ENCODE assay signal across 14 cellular contexts in genomic region chr6:52392944-52393343, GRCh38. TPM values are rescaled to one million over a fixed set of nuclear protein-coding genes. Genes with fewer than 3 reads are reported as not detected.
DNase-seq lines count a peak whose midpoint lies in the region; ATAC-seq and TF ChIP-seq lines count a peak whose summit lies in the region.
"Had no signal": no experiment of that assay in that cellular context is flagged by ENCODE, and none has a peak within 500 bp of the region (broad histone marks: within the 10 kb centered on the region; RNA-seq: fewer than 3 reads in every experiment).

No MANE protein-coding gene starts in this region.

- H2BK120ac ChIP-seq in mesenchymal stem cell (ENCODE audit: low read depth, low read length) (no peak overlapping the region), neuronal stem cell (ENCODE audit: low read depth, low read length) (no peak overlapping the region)

- no peaks in the 10 kb centered on the region for H4K20me1 ChIP-seq in mammary epithelial cell (ENCODE audit: insufficient read depth, low read length)

- POLR2A ChIA-PET in CD8-positive, alpha-beta memory T cell (lab: Charles Lee) = interaction anchor here (1.0 to 1.2 kb wide), 2 partner anchors 9 to 31 kb away, joined by 8 to 10 read pairs; partner anchors contain the start of gene PAQR8

- H3K36me3 Mint-ChIP-seq in CD8-positive, alpha-beta memory T cell = peaks cover 0 to 3% (median 0%) of the 10 kb centered on the region in 3 donors

- H2BK5ac ChIP-seq in mesenchymal stem cell (ENCODE audit: low read depth, low read length, poor library complexity, severe bottlenecking) (no peak overlapping the region), neuronal stem cell (ENCODE audit: low read length) (no peak overlapping the region)

- H3K14ac ChIP-seq in mesenchymal stem cell (ENCODE audit: low read length in 2 of 2) (no peak overlapping the region), neuronal stem cell (ENCODE audit: low read length) (no peak overlapping the region)

- no peaks in the 10 kb centered on the region for H3K9me3 Mint-ChIP-seq in CD8-positive, alpha-beta memory T cell
- H3K9me3 Mint-ChIP-seq: activated T-helper 2 cell treated with anti-CD3 and anti-CD28 coated beads, Interferon-gamma antibody, Interleukin-2, Interleukin-4, amounts not matched to agents 10 μg/mL and 5 μg/mL and 100 μg/mL, durations not matched to agents 14 hours and 24 hours and 36 hours; neural progenitor cell had no signal

- H3K79me1 ChIP-seq in mesenchymal stem cell (replicated peaks; ENCODE audit: low read length, poor library complexity, severe bottlenecking) (peaks cover 10% of the 10 kb centered on the region), neuronal stem cell (ENCODE audit: low read depth, low read length) (peaks cover 1% of the 10 kb centered on the region)

- H3K4me1 Mint-ChIP-seq in CD8-positive, alpha-beta memory T cell = peaks cover 87 to 96% (median 93%) of the 10 kb centered on the region in 3 donors

- peak overlapping the region in 3 of 7 donors; percentile 18 to 51 (median 42) for H3K4me3 Mint-ChIP-seq in CD8-positive, alpha-beta memory T cell
- H3K4me3 Mint-ChIP-seq: neural progenitor cell had no signal

- H3K27ac Mint-ChIP-seq in CD8-positive, alpha-beta memory T cell = peak overlapping the region; percentile 6 to 98 (median 92)
- H3K27ac Mint-ChIP-seq: neural progenitor cell had no signal

- H3K36me3 ChIP-seq in CD8-positive, alpha-beta memory T cell (ENCODE audit: insufficient read depth, low read length) = no peaks in the 10 kb centered on the region
- H3K36me3 ChIP-seq in mammary epithelial cell (ENCODE audit: insufficient read depth, low read length) = no peaks in the 10 kb centered on the region
- H3K36me3 ChIP-seq in mesenchymal stem cell (ENCODE audit: control insufficient read depth in 1 of 2, insufficient read depth in 2 of 2, low read depth in 1 of 2, low read length in 2 of 2) = no peaks in the 10 kb centered on the region
- H3K36me3 ChIP-seq in neuronal stem cell (replicated peaks in 1 of 2; ENCODE audit: control insufficient read depth in 2 of 2, insufficient read depth in 2 of 2, low read length in 2 of 2) = peaks cover 0 to 5% of the 10 kb centered on the region in 2 donors
- H3K36me3 ChIP-seq in esophagus muscularis mucosa = no peaks in the 10 kb centered on the region
- H3K36me3 ChIP-seq: HAP-1, left lung, neural progenitor cell, tibial artery had no signal

- CTCF ChIA-PET in CD8-positive, alpha-beta memory T cell (lab: Charles Lee) = interaction anchor here (1.0 to 1.9 kb wide), 4 partner anchors 8 to 86 kb away, joined by 4 to 6 read pairs (median 4); partner anchors contain the start of genes EFHC1 and PAQR8
- CTCF ChIA-PET in mammary epithelial cell (lab: Charles Lee; ENCODE audit: low non-redundant PET) = no interaction called here

- no peak overlapping the region for H4K8ac ChIP-seq in mesenchymal stem cell (ENCODE audit: low read length)
- no peak overlapping the region for H4K8ac ChIP-seq in neuronal stem cell (ENCODE audit: low read depth, low read length)

- 0% methylated on average over 1 of the region's 1 CpG for WGBS in mammary epithelial cell (ENCODE audit: low coverage, missing lambda C conversion rate)
- WGBS in mesenchymal stem cell = 33% methylated on average over 1 of the region's 1 CpG
- no CpG with 5 or more reads among the region's 1 CpG for WGBS in neuronal stem cell (ENCODE audit: extremely low coverage in 2 of 2, insufficient read length in 2 of 2, insufficient replicate concordance in 1 of 2), 2 donors
- WGBS in esophagus muscularis mucosa = 73% methylated on average over 1 of the region's 1 CpG

- in situ Hi-C loops in mammary epithelial cell (cut with MboI; ENCODE audit: low sequenced_read_pairs in 2 of 2) = loop anchor here (5.0 to 10.0 kb wide), 2 partner anchors 96 to 228 kb away; no protein-coding TSS in a partner anchor

- ATAC-seq in HG02759 (IDR thresholded peaks at IDR 0.05; ENCODE audit: unreplicated experiment) = no peak
- ATAC-seq: left lung had no signal

- H3K9me3 ChIP-seq in CD8-positive, alpha-beta memory T cell (ENCODE audit: low read length) = no peaks in the 10 kb centered on the region
- H3K9me3 ChIP-seq in mammary epithelial cell (replicated peaks; ENCODE audit: insufficient read depth, low read length) = no peaks in the 10 kb centered on the region
- H3K9me3 ChIP-seq in mesenchymal stem cell (ENCODE audit: control insufficient read depth, low read length) = no peaks in the 10 kb centered on the region
- peaks cover 2 to 7% of the 10 kb centered on the region in 2 donors for H3K9me3 ChIP-seq in neuronal stem cell (replicated peaks in 1 of 2; ENCODE audit: control insufficient read depth in 2 of 2, insufficient read depth in 1 of 2, low read depth in 1 of 2, low read length in 2 of 2)
- no peaks in the 10 kb centered on the region for H3K9me3 ChIP-seq in esophagus muscularis mucosa
- H3K9me3 ChIP-seq: left lung, tibial artery had no signal

- intact Hi-C loops in mammary epithelial cell (cut with micrococcal nuclease) (no loop called here), esophagus muscularis mucosa (cut with DNase I) (no loop called here)

- peaks cover 98% of the 10 kb centered on the region for H3K4me1 ChIP-seq in CD8-positive, alpha-beta memory T cell (ENCODE audit: insufficient read depth, low read length)
- H3K4me1 ChIP-seq in mammary epithelial cell (ENCODE audit: insufficient read depth, low read length) (peaks cover 14% of the 10 kb centered on the region), mesenchymal stem cell (ENCODE audit: control insufficient read depth, insufficient read depth, low read depth, low read length) (peaks cover 2% of the 10 kb centered on the region), neuronal stem cell (ENCODE audit: control insufficient read depth in 2 of 2, insufficient read depth in 1 of 2, low read depth in 1 of 2, low read length in 2 of 2) (peaks cover 0 to 2% of the 10 kb centered on the region in 2 donors), esophagus muscularis mucosa (peaks cover 11 to 23% (median 17%) of the 10 kb centered on the region in 4 donors)

- H3K4me2 ChIP-seq in mammary epithelial cell (ENCODE audit: insufficient read depth, low read depth, low read length) (no peak overlapping the region), mesenchymal stem cell (ENCODE audit: low read length, poor library complexity, severe bottlenecking) (no peak overlapping the region), neuronal stem cell (ENCODE audit: insufficient read depth, low read length, poor library complexity, severe bottlenecking) (no peak overlapping the region)
- H3K4me2 ChIP-seq: neural progenitor cell had no signal

- H2BK15ac ChIP-seq in mesenchymal stem cell (ENCODE audit: low read depth, poor library complexity, severe bottlenecking) (no peak overlapping the region), neuronal stem cell (ENCODE audit: low read length) (no peak overlapping the region)

- H3K27me3 Mint-ChIP-seq in CD8-positive, alpha-beta memory T cell = no peaks in the 10 kb centered on the region

- no peak overlapping the region for H3K4ac ChIP-seq in mesenchymal stem cell (ENCODE audit: low read depth in 1 of 2, low read length in 2 of 2)
- H3K4ac ChIP-seq in neuronal stem cell (ENCODE audit: low read length) = no peak overlapping the region

- no peak overlapping the region for H3K4me3 ChIP-seq in CD8-positive, alpha-beta memory T cell (ENCODE audit: low read length)
- no peak overlapping the region for H3K4me3 ChIP-seq in mammary epithelial cell (replicated peaks in 1 of 3; ENCODE audit: insufficient read depth in 1 of 3, low read depth in 2 of 3, low read length in 3 of 3)
- no peak overlapping the region for H3K4me3 ChIP-seq in mesenchymal stem cell (ENCODE audit: insufficient read depth in 1 of 2, low read depth in 1 of 2, low read length in 2 of 2)
- no peak overlapping the region for H3K4me3 ChIP-seq in neuronal stem cell (ENCODE audit: low read length in 2 of 2)
- H3K4me3 ChIP-seq in esophagus muscularis mucosa = no peak overlapping the region
- H3K4me3 ChIP-seq: HAP-1, left lung, neural progenitor cell, tibial artery had no signal

- H3K79me2 ChIP-seq in mammary epithelial cell (ENCODE audit: insufficient read depth, low read length) = no peaks in the 10 kb centered on the region

- no peak for TF ChIP-seq POLR2A in esophagus muscularis mucosa (IDR thresholded peaks at IDR 0.05; ENCODE audit: low read depth)

- H3K9ac ChIP-seq in mammary epithelial cell (ENCODE audit: insufficient read depth, low read length) = no peak overlapping the region
- H3K9ac ChIP-seq in mesenchymal stem cell (ENCODE audit: low read length) = no peak overlapping the region
- no peak overlapping the region for H3K9ac ChIP-seq in neuronal stem cell (ENCODE audit: low read depth, low read length, poor library complexity)
- H3K9ac ChIP-seq: neural progenitor cell had no signal

- H2AK5ac ChIP-seq in mesenchymal stem cell (ENCODE audit: low read length, severe bottlenecking) = no peak overlapping the region
- H2AK5ac ChIP-seq in neuronal stem cell (ENCODE audit: low read depth, low read length) = no peak overlapping the region

- H2BK12ac ChIP-seq in mesenchymal stem cell (ENCODE audit: low read length in 2 of 2) (no peak overlapping the region), neuronal stem cell (ENCODE audit: low read length) (no peak overlapping the region)

- H4K91ac ChIP-seq in mesenchymal stem cell (ENCODE audit: low read length) (no peak overlapping the region), neuronal stem cell (ENCODE audit: low read depth, low read length, poor library complexity) (no peak overlapping the region)

- BruUV-seq in mammary epithelial cell (replicated peaks; lab: Mats Ljungman, UMichigan) = no TSS peak

- H3K18ac ChIP-seq in mesenchymal stem cell (ENCODE audit: low read depth in 1 of 2, low read length in 2 of 2) (no peak overlapping the region), neuronal stem cell (ENCODE audit: low read length) (no peak overlapping the region)

- H2AFZ ChIP-seq in mammary epithelial cell (ENCODE audit: low read depth, low read length) = no peak overlapping the region
- H2AFZ ChIP-seq in mesenchymal stem cell (ENCODE audit: low read depth, low read length) = no peak overlapping the region
- H2AFZ ChIP-seq in neuronal stem cell (ENCODE audit: low read length) = no peak overlapping the region
- H2AFZ ChIP-seq: neural progenitor cell had no signal

- TF ChIP-seq CTCF in mammary epithelial cell (conservative IDR thresholded peaks at IDR 0.05 in 1 of 2, IDR thresholded peaks at IDR 0.05 in 1 of 2; ENCODE audit: extremely low read depth in 1 of 2, insufficient read depth in 1 of 2, low read depth in 1 of 2, low read length in 2 of 2) = no peak
- TF ChIP-seq CTCF in esophagus muscularis mucosa (IDR thresholded peaks at IDR 0.05) = no peak

- no peak overlapping the region for H3K23ac ChIP-seq in mesenchymal stem cell (ENCODE audit: low read length in 2 of 2)
- H3K23ac ChIP-seq in neuronal stem cell (ENCODE audit: low read depth, low read length, poor library complexity) = no peak overlapping the region

- no peak overlapping the region for H3K27ac ChIP-seq in CD8-positive, alpha-beta memory T cell (ENCODE audit: low read depth, low read length)
- H3K27ac ChIP-seq in mammary epithelial cell (ENCODE audit: insufficient read depth, low read depth, low read length) (no peak overlapping the region), mesenchymal stem cell (ENCODE audit: low read length, poor library complexity, severe bottlenecking) (no peak overlapping the region), neuronal stem cell (replicated peaks; ENCODE audit: low read length) (no peak overlapping the region), esophagus muscularis mucosa (replicated peaks in 1 of 4) (no peak overlapping the region)
- H3K27ac ChIP-seq: left lung, neural progenitor cell, tibial artery had no signal

- DNase-seq in CD8-positive, alpha-beta memory T cell = no peak
- DNase-seq in M059J (ENCODE audit: low read depth) = peak; percentile 73
- peak; percentile 57 for DNase-seq in mammary epithelial cell
- peak; percentile 51 for DNase-seq in mesenchymal stem cell
- DNase-seq in NCI-H345 (lab: John Stamatoyannopoulos, UW) = no peak
- no peak for DNase-seq in neuronal stem cell (ENCODE audit: low spot score)
- no peak for DNase-seq in esophagus muscularis mucosa (ENCODE audit: extremely low spot score)
- DNase-seq: left lung, NCI-H1694 treated with DMSO at 0.1 percent for 48 hours, tibial artery had no signal

- H3K27me3 ChIP-seq in CD8-positive, alpha-beta memory T cell (ENCODE audit: insufficient read depth, low read length, poor library complexity, severe bottlenecking) = no peaks in the 10 kb centered on the region
- H3K27me3 ChIP-seq in mammary epithelial cell (ENCODE audit: insufficient read depth, low read length) = no peaks in the 10 kb centered on the region
- no peaks in the 10 kb centered on the region for H3K27me3 ChIP-seq in mesenchymal stem cell (ENCODE audit: control insufficient read depth in 1 of 2, insufficient read depth in 1 of 2, low read length in 2 of 2)
- no peaks in the 10 kb centered on the region for H3K27me3 ChIP-seq in neuronal stem cell (ENCODE audit: control insufficient read depth in 3 of 3, insufficient read depth in 3 of 3, low read depth in 1 of 3, low read length in 3 of 3)
- H3K27me3 ChIP-seq in esophagus muscularis mucosa = no peaks in the 10 kb centered on the region
- H3K27me3 ChIP-seq: left lung, neural progenitor cell, tibial artery had no signal

- dilution Hi-C loops in mammary epithelial cell (cut with HindIII; ENCODE audit: low sequenced_read_pairs) = no loop called here

- no peak for TF ChIP-seq EP300 in esophagus muscularis mucosa (IDR thresholded peaks at IDR 0.05)

RNA-seq across cellular contexts. Expression of gene EFHC1, which starts 27.2 kb away (rescaled TPM):
- 1 to 10 TPM; 2.6 to 5.1 TPM for total RNA-seq in CD8-positive, alpha-beta memory T cell
- polyA plus RNA-seq in CD8-positive, alpha-beta memory T cell = 1.9 TPM
- total RNA-seq in M059J (2014; rRNA removed; shearing (Covaris generic)) = 25.1 and 44.4 TPM in 2 replicates
- 10 to 100 TPM; 16.3 to 17.6 TPM for total RNA-seq in mammary epithelial cell
- polyA plus RNA-seq in mammary epithelial cell = 10.5 TPM
- 13.2 TPM for polyA minus RNA-seq in mammary epithelial cell
- polyA plus RNA-seq in mesenchymal stem cell (2013, experiment 1 of 2) = 12.4 TPM
- 12.0 TPM for polyA plus RNA-seq in mesenchymal stem cell (2013, experiment 2 of 2)
- polyA plus RNA-seq in neuronal stem cell (2013, experiment 1 of 2) = 31.7 TPM
- polyA plus RNA-seq in neuronal stem cell (2013, experiment 2 of 2) = 33.0 TPM
- 10 to 100 TPM in 2 of 4 donors, 1 to 10 TPM in 2; 7.5 to 21.2 (median 10.2) TPM for total RNA-seq in esophagus muscularis mucosa

RNA-seq across cellular contexts. Expression of gene PAQR8, which starts 31.0 kb away (rescaled TPM):
- 10 to 100 TPM; 10.2 to 11.7 TPM for total RNA-seq in CD8-positive, alpha-beta memory T cell
- polyA plus RNA-seq in CD8-positive, alpha-beta memory T cell = 17.9 TPM
- 4.9 and 9.9 TPM in 2 replicates for total RNA-seq in M059J (2014; rRNA removed; shearing (Covaris generic))
- total RNA-seq in mammary epithelial cell = 1 to 10 TPM in 1 of 2 donors, under 1 TPM in 1; 0.17 to 3.4 TPM
- 1.4 TPM for polyA plus RNA-seq in mammary epithelial cell
- 2.2 TPM for polyA minus RNA-seq in mammary epithelial cell
- polyA plus RNA-seq in mesenchymal stem cell (2013, experiment 1 of 2) = 2.3 TPM
- polyA plus RNA-seq in mesenchymal stem cell (2013, experiment 2 of 2) = 2.4 TPM
- polyA plus RNA-seq in neuronal stem cell (2013, experiment 1 of 2) = 16.4 TPM
- 16.7 TPM for polyA plus RNA-seq in neuronal stem cell (2013, experiment 2 of 2)
- total RNA-seq in esophagus muscularis mucosa = 10 to 100 TPM; 11.1 to 32.5 (median 14.2) TPM

Comparison
In these comparisons a context has a peak if more than half of its experiments do, and no peak if none do; other contexts are left out.
1. DNase-seq: peak in M059J (single experiment), mammary epithelial cell (single experiment) and mesenchymal stem cell (single experiment); none in CD8-positive, alpha-beta memory T cell (0 of 5), NCI-H345 (single experiment), neuronal stem cell (single experiment) and esophagus muscularis mucosa (single experiment).